1 cellular context compared by ENCODE assay signal in genomic region chr11:66408488-66409214, GRCh38.
TF ChIP-seq lines count a peak whose summit lies in the region.

No MANE protein-coding gene starts in this region.

TF ChIP-seq in K562, 482 proteins besides CTCF, POLR2A, EP300 and RAD21 (continued from another document and continues in another):
- TF ChIP-seq BRF2 (IDR thresholded peaks at IDR 0.05; ENCODE audit: borderline replicate concordance, insufficient read depth, insufficient read length) (no peak), MAX (CRISPR knock-in tag; IDR thresholded peaks at IDR 0.05) (peak; percentile 61), FUS (optimal IDR thresholded peaks at IDR 0.05; ENCODE audit: low read depth, low read length) (no peak), ZNF449 (CRISPR knock-in tag; IDR thresholded peaks at IDR 0.05) (no peak), ASH1L (IDR thresholded peaks at IDR 0.05; ENCODE audit: borderline replicate concordance, low read depth, partially characterized antibody) (no peak), CEBPZ (IDR thresholded peaks at IDR 0.05; ENCODE audit: borderline replicate concordance, low read depth, low read length) (no peak), ZNF77 (CRISPR knock-in tag; IDR thresholded peaks at IDR 0.05) (no peak), RERE (CRISPR knock-in tag; IDR thresholded peaks at IDR 0.05; ENCODE audit: borderline replicate concordance) (no peak), ZNF696 (CRISPR knock-in tag; conservative IDR thresholded peaks at IDR 0.05) (no peak), E2F6 (IDR thresholded peaks at IDR 0.05; ENCODE audit: borderline replicate concordance in 1 of 2, extremely low read depth in 1 of 2, insufficient read depth in 1 of 2, insufficient read length in 1 of 2, low read depth in 1 of 2, low read length in 1 of 2, poor library complexity in 1 of 2, severe bottlenecking in 1 of 2) (peak in 1 of 2 experiments; percentile 9), POLR2AphosphoS5 (IDR thresholded peaks at IDR 0.05; ENCODE audit: control insufficient read depth, insufficient read depth, low read depth, low read length) (no peak), RBFOX2 (IDR thresholded peaks at IDR 0.05; ENCODE audit: low read depth, low read length) (no peak), NR4A1 (CRISPR knock-in tag; IDR thresholded peaks at IDR 0.05) (no peak), NR4A1 (tag; IDR thresholded peaks at IDR 0.05) (no peak), RREB1 (CRISPR knock-in tag; IDR thresholded peaks at IDR 0.05) (0 out of 2 replicates have a peak, but pooled peaks have one; percentile 20), CBX2 (IDR thresholded peaks at IDR 0.05; ENCODE audit: insufficient read depth, low read length, poor library complexity, severe bottlenecking) (no peak), ZNF586 (CRISPR knock-in tag; conservative IDR thresholded peaks at IDR 0.05) (no peak), MED1 (CRISPR knock-in tag; IDR thresholded peaks at IDR 0.05; ENCODE audit: borderline replicate concordance) (no peak), HDAC6 (IDR thresholded peaks at IDR 0.05; ENCODE audit: low read depth, low read length) (no peak), MITF (IDR thresholded peaks at IDR 0.05) (no peak), GTF3C2 (IDR thresholded peaks at IDR 0.05; ENCODE audit: borderline replicate concordance, extremely low read depth, insufficient read length) (no peak), KDM2B (CRISPR knock-in tag; IDR thresholded peaks at IDR 0.05) (0 out of 2 replicates have a peak, but pooled peaks have one; percentile 31), USF2 (CRISPR knock-in tag; IDR thresholded peaks at IDR 0.05) (no peak)
